1 cellular context compared by ENCODE assay signal in genomic region chr11:9799901-9800300, GRCh38.
TF ChIP-seq lines count a peak whose summit lies in the region.

No MANE protein-coding gene starts in this region.

TF ChIP-seq in HCT116, 20 proteins besides CTCF, POLR2A, EP300 and RAD21 (continued from another document):
- no peak for TF ChIP-seq REST (IDR thresholded peaks at IDR 0.05; ENCODE audit: low read depth)
- TF ChIP-seq TCF7L2 (IDR thresholded peaks at IDR 0.05; ENCODE audit: borderline replicate concordance, extremely low read depth, insufficient read depth, insufficient read length) = no peak
- no peak for TF ChIP-seq ELF1 (IDR thresholded peaks at IDR 0.05; ENCODE audit: borderline replicate concordance, low read depth)
- no peak for TF ChIP-seq FOSL1 (IDR thresholded peaks at IDR 0.05; ENCODE audit: low read depth)
- TF ChIP-seq ZNF274 (IDR thresholded peaks at IDR 0.05; ENCODE audit: low read depth, low read length) = no peak
- TF ChIP-seq JUND (IDR thresholded peaks at IDR 0.05) = no peak
- no peak for TF ChIP-seq MAX (IDR thresholded peaks at IDR 0.05)
- no peak for TF ChIP-seq ZFX (IDR thresholded peaks at IDR 0.05)
- TF ChIP-seq ZBTB33 (IDR thresholded peaks at IDR 0.05; ENCODE audit: extremely low read depth, insufficient replicate concordance, low read length) = no peak
- no peak for TF ChIP-seq EZH2 (IDR thresholded peaks at IDR 0.05)
TF ChIP-seq in HCT116: peak in this region for 0.
